Comparison of ENCODE assay signal across 8 cellular contexts in the genomic region with DNA sequence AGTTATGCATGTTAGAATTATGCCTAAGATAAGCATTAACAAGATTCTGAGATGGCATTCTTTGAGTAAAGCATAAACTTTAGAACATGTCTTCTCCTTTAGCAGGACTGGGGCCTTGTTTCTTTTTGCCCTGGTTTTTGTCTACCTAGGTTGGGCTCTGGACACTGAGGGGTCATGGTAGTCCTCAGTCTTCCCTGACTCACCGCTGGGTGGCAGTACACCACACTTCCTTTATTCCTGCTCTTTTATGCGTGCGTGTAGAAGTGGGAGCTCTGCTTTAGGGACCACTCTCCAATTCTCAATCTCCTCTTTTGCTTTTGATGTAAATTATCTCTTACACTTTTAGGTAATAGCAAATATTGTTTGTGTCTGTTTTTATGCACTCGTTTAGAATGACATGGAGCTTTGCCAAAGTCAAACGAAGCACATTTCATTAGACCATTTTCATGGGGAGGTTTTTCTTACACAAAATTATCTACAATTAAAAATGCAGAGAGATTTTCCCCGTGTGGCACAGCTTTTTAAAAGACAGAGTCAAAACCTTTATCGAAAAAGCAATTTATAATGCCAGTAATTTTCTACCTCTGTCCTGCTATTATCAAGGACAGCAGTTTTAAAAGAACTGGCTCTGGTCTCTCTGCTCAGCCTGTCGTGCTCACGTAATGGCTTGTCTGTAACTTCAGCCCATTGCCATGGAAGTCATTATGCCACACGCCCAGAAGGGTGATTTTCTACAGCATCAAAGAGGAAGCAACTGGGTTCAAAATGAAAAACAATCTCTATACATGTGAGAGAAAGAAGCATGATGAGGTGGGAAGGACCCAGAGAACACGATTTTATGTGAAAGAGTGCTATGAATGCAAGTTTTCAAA.
DNase-seq lines count a peak whose midpoint lies in the region; ATAC-seq and TF ChIP-seq lines count a peak whose summit lies in the region.

No MANE protein-coding gene starts in this region.

- no peaks in the 10 kb centered on the region for H3K9me3 ChIP-seq in smooth muscle cell (replicated peaks; ENCODE audit: low read depth)

- peak overlapping the region; percentile 44 for H3K4me2 ChIP-seq in smooth muscle cell

- H3K9ac ChIP-seq in smooth muscle cell (ENCODE audit: low read depth), result no peak overlapping the region

- H3F3A ChIP-seq in smooth muscle cell (ENCODE audit: low read depth), result peaks cover 7% of the 10 kb centered on the region

- H3K4me1 ChIP-seq in smooth muscle cell (ENCODE audit: low read depth), result peaks cover 11% of the 10 kb centered on the region

- H3K9me3 Mint-ChIP-seq in T-helper 2 cell treated with Interferon-gamma antibody and Interleukin-4, amounts not matched to agents 5 μg/mL and 100 μg/mL, for 36 hours, result no peaks in the 10 kb centered on the region

- no peaks in the 10 kb centered on the region for H3K27me3 ChIP-seq in smooth muscle cell (ENCODE audit: low read depth)

- no peaks in the 10 kb centered on the region for H3K27me3 Mint-ChIP-seq in T-helper 2 cell treated with Interferon-gamma antibody and Interleukin-4, amounts not matched to agents 5 μg/mL and 100 μg/mL, for 36 hours (ENCODE audit: low read depth)

- no peaks in the 10 kb centered on the region for H3K36me3 Mint-ChIP-seq in T-helper 2 cell treated with Interferon-gamma antibody and Interleukin-4, amounts not matched to agents 5 μg/mL and 100 μg/mL, for 36 hours (ENCODE audit: low read depth)

- TF ChIP-seq CTCF in smooth muscle cell (IDR thresholded peaks at IDR 0.05; ENCODE audit: borderline replicate concordance, insufficient read depth, poor library complexity, severe bottlenecking), result peak; percentile 78

- peaks cover 7% of the 10 kb centered on the region for H3K4me1 Mint-ChIP-seq in T-helper 2 cell treated with Interferon-gamma antibody and Interleukin-4, amounts not matched to agents 5 μg/mL and 100 μg/mL, for 36 hours (ENCODE audit: low read depth)

- ATAC-seq in GM19043 (IDR thresholded peaks at IDR 0.05; ENCODE audit: low read depth, unreplicated experiment) (peak; percentile 70), HG03025 (IDR thresholded peaks at IDR 0.05; ENCODE audit: low FRiP score, unreplicated experiment) (no peak)

- H4K20me1 ChIP-seq in smooth muscle cell (ENCODE audit: low read depth), result no peaks in the 10 kb centered on the region

- H3K36me3 ChIP-seq in smooth muscle cell (ENCODE audit: low read depth), result no peaks in the 10 kb centered on the region

- no peak overlapping the region for H3K27ac ChIP-seq in smooth muscle cell (ENCODE audit: low read depth)

- no peak overlapping the region for H3K4me3 Mint-ChIP-seq in T-helper 2 cell treated with Interferon-gamma antibody and Interleukin-4, amounts not matched to agents 5 μg/mL and 100 μg/mL, for 36 hours

- DNase-seq in AML-193 (lab: John Stamatoyannopoulos, UW) (peak; percentile 67 to 75), LoVo (ENCODE audit: low spot score) (peak; percentile 33), astrocyte of the hippocampus (ENCODE audit: low read depth, low spot score) (peak; percentile 80), iPS DF 19.7 (ENCODE audit: low read depth, low spot score) (peak; percentile 50), smooth muscle cell (lab: John Stamatoyannopoulos, UW; ENCODE audit: unreplicated experiment) (peak; percentile 7)
- peak; percentile 41 for DNase-seq in T-helper 2 cell treated with Interferon-gamma antibody and Interleukin-4, amounts not matched to agents 5 μg/mL and 100 μg/mL, for 36 hours (ENCODE audit: low spot score)

- no peaks in the 10 kb centered on the region for H3K79me2 ChIP-seq in smooth muscle cell (ENCODE audit: low read depth)

- no peak overlapping the region for H3K27ac Mint-ChIP-seq in T-helper 2 cell treated with Interferon-gamma antibody and Interleukin-4, amounts not matched to agents 5 μg/mL and 100 μg/mL, for 36 hours

- no peak overlapping the region for H3K4me3 ChIP-seq in smooth muscle cell

- WGBS in smooth muscle cell (ENCODE audit: low lambda C conversion rate), result 31% methylated on average over 11 of the region's 11 CpGs

- peak overlapping the region; percentile 28 for H2AFZ ChIP-seq in smooth muscle cell (ENCODE audit: low read depth)

Comparison
In these comparisons a context has a peak if more than half of its experiments do, and no peak if none do; other contexts are left out.
1. DNase-seq: peak in every context shown above with its lines; median percentile 80 in astrocyte of the hippocampus; 71 in AML-193; 50 in iPS DF 19.7; 41 in T-helper 2 cell treated with Interferon-gamma antibody and Interleukin-4, amounts not matched to agents 5 μg/mL and 100 μg/mL, for 36 hours; 33 in LoVo; 7 in smooth muscle cell.